Comparison of ENCODE assay signal across 1 cellular context in genomic region chr10:59945991-59946390, GRCh38.
TF ChIP-seq lines count a peak whose summit lies in the region.

No MANE protein-coding gene starts in this region.

TF ChIP-seq in WTC11, 78 proteins besides CTCF, POLR2A, EP300 and RAD21 (continued from another document):
- TF ChIP-seq AFF4 (CRISPR knock-in tag; IDR thresholded peaks at IDR 0.05; ENCODE audit: borderline replicate concordance), result no peak
- TF ChIP-seq TEAD1 (CRISPR knock-in tag; IDR thresholded peaks at IDR 0.05), result no peak
- no peak for TF ChIP-seq ARID4B (CRISPR knock-in tag; IDR thresholded peaks at IDR 0.05; ENCODE audit: borderline replicate concordance)
- TF ChIP-seq ZSCAN18 (CRISPR knock-in tag; IDR thresholded peaks at IDR 0.05), result no peak
- TF ChIP-seq CREM (CRISPR knock-in tag; IDR thresholded peaks at IDR 0.05), result no peak
- no peak for TF ChIP-seq FOXJ3 (CRISPR knock-in tag; IDR thresholded peaks at IDR 0.05; ENCODE audit: borderline replicate concordance)
- TF ChIP-seq ZBTB21 (CRISPR knock-in tag; IDR thresholded peaks at IDR 0.05; ENCODE audit: borderline replicate concordance), result no peak
- TF ChIP-seq ZBTB43 (CRISPR knock-in tag; IDR thresholded peaks at IDR 0.05), result no peak
- TF ChIP-seq TCF7 (CRISPR knock-in tag; IDR thresholded peaks at IDR 0.05; ENCODE audit: low read depth), result no peak
- TF ChIP-seq NFYB (CRISPR knock-in tag; conservative IDR thresholded peaks at IDR 0.05; ENCODE audit: low read depth), result no peak
- no peak for TF ChIP-seq OVOL2 (CRISPR knock-in tag; IDR thresholded peaks at IDR 0.05; ENCODE audit: borderline replicate concordance)
- no peak for TF ChIP-seq TEAD4 (CRISPR knock-in tag; IDR thresholded peaks at IDR 0.05)
- no peak for TF ChIP-seq AR (CRISPR knock-in tag; IDR thresholded peaks at IDR 0.05)
- no peak for TF ChIP-seq ZNF512 (CRISPR knock-in tag; IDR thresholded peaks at IDR 0.05; ENCODE audit: borderline replicate concordance)
- no peak for TF ChIP-seq TP53 (CRISPR knock-in tag; IDR thresholded peaks at IDR 0.05)
- TF ChIP-seq PREB (CRISPR knock-in tag; IDR thresholded peaks at IDR 0.05; ENCODE audit: borderline replicate concordance), result no peak
